In genomic region chr2:239383036-239383795, GRCh38 we compare ENCODE assay signal across 23 cellular contexts. TPM values are rescaled to one million over a fixed set of nuclear protein-coding genes. Genes with fewer than 3 reads are reported as not detected.
DNase-seq lines count a peak whose midpoint lies in the region; ATAC-seq and TF ChIP-seq lines count a peak whose summit lies in the region.
"Had no signal": no experiment of that assay in that cellular context is flagged by ENCODE, and none has a peak within 500 bp of the region (broad histone marks: within the 10 kb centered on the region; RNA-seq: fewer than 3 reads in every experiment).

No MANE protein-coding gene starts in this region.

- intact Hi-C loops in CD4-positive, alpha-beta memory T cell (cut with micrococcal nuclease), result loop anchor here (5.0 kb wide), 1 partner anchor 116 kb away; no protein-coding TSS in a partner anchor

- no peak overlapping the region for H3K27ac ChIP-seq in CD4-positive, alpha-beta memory T cell (ENCODE audit: low read depth, low read length)
- H3K27ac ChIP-seq: 22Rv1, KMS-11, ovary had no signal

- H3K4me1 Mint-ChIP-seq in T-helper 1 cell treated with Interleukin-12 subunit alpha and Interleukin-12 subunit beta and Interleukin-4 antibody, amounts not matched to agents 30 μg/mL and 1 μg/mL, for 36 hours (ENCODE audit: low read depth), result peaks cover 34% of the 10 kb centered on the region
- peaks cover 20 to 31% (median 24%) of the 10 kb centered on the region in 4 donors for H3K4me1 Mint-ChIP-seq in CD4-positive, alpha-beta memory T cell
- peaks cover 40% of the 10 kb centered on the region for H3K4me1 Mint-ChIP-seq in central memory CD8-positive, alpha-beta T cell
- peaks cover 47% of the 10 kb centered on the region for H3K4me1 Mint-ChIP-seq in nephron progenitor cell
- no peaks in the 10 kb centered on the region for H3K4me1 Mint-ChIP-seq in progenitor cell of endocrine pancreas (ENCODE audit: low read depth)

- peaks cover 21% of the 10 kb centered on the region for H3K4me1 ChIP-seq in CD4-positive, alpha-beta memory T cell (ENCODE audit: insufficient read depth, low read length)

- ATAC-seq in central memory CD8-positive, alpha-beta T cell (replicated peaks; ENCODE audit: extremely low read depth, poor library complexity, severe bottlenecking), result no peak
- no peak for ATAC-seq in HG03521 (IDR thresholded peaks at IDR 0.05; ENCODE audit: unreplicated experiment)
- ATAC-seq: PC-3 had no signal

- peaks cover 10% of the 10 kb centered on the region for H3K36me3 Mint-ChIP-seq in T-helper 1 cell treated with Interleukin-12 subunit alpha and Interleukin-12 subunit beta and Interleukin-4 antibody, amounts not matched to agents 30 μg/mL and 1 μg/mL, for 36 hours (ENCODE audit: low read depth)
- peaks cover 4 to 17% of the 10 kb centered on the region in 2 donors for H3K36me3 Mint-ChIP-seq in CD4-positive, alpha-beta memory T cell
- H3K36me3 Mint-ChIP-seq in central memory CD8-positive, alpha-beta T cell (ENCODE audit: insufficient read depth), result peaks cover 9% of the 10 kb centered on the region
- H3K36me3 Mint-ChIP-seq in nephron progenitor cell (ENCODE audit: low read depth) (peaks cover 40% of the 10 kb centered on the region), progenitor cell of endocrine pancreas (ENCODE audit: insufficient read depth) (peaks cover 2% of the 10 kb centered on the region)

- H3K4me3 Mint-ChIP-seq in T-helper 1 cell treated with Interleukin-12 subunit alpha and Interleukin-12 subunit beta and Interleukin-4 antibody, amounts not matched to agents 30 μg/mL and 1 μg/mL, for 36 hours, result no peak overlapping the region
- no peak overlapping the region for H3K4me3 Mint-ChIP-seq in CD4-positive, alpha-beta memory T cell
- H3K4me3 Mint-ChIP-seq in central memory CD8-positive, alpha-beta T cell, result peak overlapping the region; percentile 37
- peak overlapping the region; percentile 60 for H3K4me3 Mint-ChIP-seq in nephron progenitor cell
- no peak overlapping the region for H3K4me3 Mint-ChIP-seq in progenitor cell of endocrine pancreas (ENCODE audit: low read depth)
- H3K4me3 Mint-ChIP-seq: type B pancreatic cell had no signal

- POLR2A ChIA-PET in CD4-positive, alpha-beta memory T cell (lab: Charles Lee; ENCODE audit: partially characterized antibody), result no interaction called here

- no peaks in the 10 kb centered on the region for H3K9me3 ChIP-seq in CD4-positive, alpha-beta memory T cell (ENCODE audit: control insufficient read depth in 1 of 2, low read length in 2 of 2)
- H3K9me3 ChIP-seq: ovary had no signal

- H3K27ac Mint-ChIP-seq in T-helper 1 cell treated with Interleukin-12 subunit alpha and Interleukin-12 subunit beta and Interleukin-4 antibody, amounts not matched to agents 30 μg/mL and 1 μg/mL, for 36 hours, result peak overlapping the region; percentile 33
- peak overlapping the region in 6 of 7 donors; percentile 16 to 65 (median 58) for H3K27ac Mint-ChIP-seq in CD4-positive, alpha-beta memory T cell
- H3K27ac Mint-ChIP-seq in central memory CD8-positive, alpha-beta T cell (ENCODE audit: low read depth), result peak overlapping the region; percentile 69
- H3K27ac Mint-ChIP-seq in nephron progenitor cell (peak overlapping the region; percentile 91), progenitor cell of endocrine pancreas (no peak overlapping the region)
- H3K27ac Mint-ChIP-seq: type B pancreatic cell had no signal

- CTCF ChIA-PET in CD4-positive, alpha-beta memory T cell (lab: Charles Lee; ENCODE audit: partially characterized antibody), result interaction anchor here (1.0 kb wide), 1 partner anchor 13 kb away, joined by 3 read pairs; no protein-coding TSS in a partner anchor

- no peaks in the 10 kb centered on the region for H3K9me3 Mint-ChIP-seq in T-helper 1 cell treated with Interleukin-12 subunit alpha and Interleukin-12 subunit beta and Interleukin-4 antibody, amounts not matched to agents 30 μg/mL and 1 μg/mL, for 36 hours
- H3K9me3 Mint-ChIP-seq in CD4-positive, alpha-beta memory T cell, result peaks cover 0 to 6% (median 0%) of the 10 kb centered on the region in 8 donors
- H3K9me3 Mint-ChIP-seq in central memory CD8-positive, alpha-beta T cell, result no peaks in the 10 kb centered on the region
- H3K9me3 Mint-ChIP-seq in nephron progenitor cell, result peaks cover 13% of the 10 kb centered on the region
- H3K9me3 Mint-ChIP-seq in progenitor cell of endocrine pancreas (ENCODE audit: low read depth), result no peaks in the 10 kb centered on the region
- H3K9me3 Mint-ChIP-seq: type B pancreatic cell had no signal

- H3K4me3 ChIP-seq in CD4-positive, alpha-beta memory T cell (ENCODE audit: low read length in 2 of 2), result no peak overlapping the region
- H3K4me3 ChIP-seq: ovary had no signal

- H3K27me3 Mint-ChIP-seq in T-helper 1 cell treated with Interleukin-12 subunit alpha and Interleukin-12 subunit beta and Interleukin-4 antibody, amounts not matched to agents 30 μg/mL and 1 μg/mL, for 36 hours (ENCODE audit: low read depth), result no peaks in the 10 kb centered on the region
- no peaks in the 10 kb centered on the region for H3K27me3 Mint-ChIP-seq in CD4-positive, alpha-beta memory T cell
- no peaks in the 10 kb centered on the region for H3K27me3 Mint-ChIP-seq in central memory CD8-positive, alpha-beta T cell
- H3K27me3 Mint-ChIP-seq in nephron progenitor cell (ENCODE audit: low read depth, poor library complexity) (peaks cover 7% of the 10 kb centered on the region), progenitor cell of endocrine pancreas (no peaks in the 10 kb centered on the region)
- H3K27me3 Mint-ChIP-seq: type B pancreatic cell had no signal

- DNase-seq in T-helper 1 cell (no peak), nephron progenitor cell (no peak), pons (ENCODE audit: low spot score) (no peak), progenitor cell of endocrine pancreas (ENCODE audit: low spot score, unreplicated experiment) (no peak)
- no peak for DNase-seq in CD4-positive, alpha-beta memory T cell
- DNase-seq in central memory CD8-positive, alpha-beta T cell (ENCODE audit: low spot score in 2 of 2), result no peak
- DNase-seq: activated CD4-positive, CD25-positive, alpha-beta regulatory T cell treated with anti-CD3 and anti-CD28 coated beads, Interleukin-2, amount 50 U/mL, for 72 hours; activated naive CD4-positive, alpha-beta T cell treated with Interleukin-2 at 50 U/mL for 16 hours; anterior cingulate cortex; cerebellar nuclear complex; effector CD4-positive, alpha-beta T cell; NCI-H187 treated with DMSO at 0.1 percent for 48 hours; NCI-H2227 treated with DMSO at 0.1 percent for 48 hours; NCI-H774; PC-3; stimulated activated CD4-positive, alpha-beta T cell treated with anti-CD3 and anti-CD28 coated beads, Interleukin-1b, Interleukin-23, amount 100 ng/mL, for 48 hours; T-helper 9 cell had no signal

- H3K27me3 ChIP-seq in CD4-positive, alpha-beta memory T cell (ENCODE audit: insufficient read depth, low read length), result no peaks in the 10 kb centered on the region
- H3K27me3 ChIP-seq: ovary had no signal

- H3K36me3 ChIP-seq in CD4-positive, alpha-beta memory T cell (ENCODE audit: insufficient read depth, low read length), result no peaks in the 10 kb centered on the region
- H3K36me3 ChIP-seq: ovary had no signal

- no peak for TF ChIP-seq CTCF in nephron progenitor cell (IDR thresholded peaks at IDR 0.05)
- no peak for TF ChIP-seq CTCF in progenitor cell of endocrine pancreas (IDR thresholded peaks at IDR 0.05; ENCODE audit: unreplicated experiment)

RNA-seq across cellular contexts. Expression of gene HDAC4, which starts 17.6 kb away (rescaled TPM):
- 10 to 100 TPM; 50.2 to 59.7 TPM for total RNA-seq in CD4-positive, alpha-beta memory T cell
- 10 to 100 TPM in 1 of 2 donors, 1 to 10 TPM in 1; 1.4 to 10.6 TPM for polyA plus RNA-seq in CD4-positive, alpha-beta memory T cell
- 38.4 and 46.2 TPM in 2 replicates for total RNA-seq in progenitor cell of endocrine pancreas

Comparison
In these comparisons a context has a peak if more than half of its experiments do, and no peak if none do; other contexts are left out.
1. H3K4me3 Mint-ChIP-seq: peak in central memory CD8-positive, alpha-beta T cell (single experiment) and nephron progenitor cell (single experiment); none in T-helper 1 cell treated with Interleukin-12 subunit alpha and Interleukin-12 subunit beta and Interleukin-4 antibody, amounts not matched to agents 30 μg/mL and 1 μg/mL, for 36 hours (single experiment), CD4-positive, alpha-beta memory T cell (0 of 8) and progenitor cell of endocrine pancreas (single experiment).